Comparison of ENCODE assay signal across 27 cellular contexts in genomic region chr4:3498901-3499510, GRCh38. TPM values are rescaled to one million over a fixed set of nuclear protein-coding genes. Genes with fewer than 3 reads are reported as not detected.
DNase-seq lines count a peak whose midpoint lies in the region; ATAC-seq and TF ChIP-seq lines count a peak whose summit lies in the region.
"Had no signal": no experiment of that assay in that cellular context is flagged by ENCODE, and none has a peak within 500 bp of the region (broad histone marks: within the 10 kb centered on the region; RNA-seq: fewer than 3 reads in every experiment).

No MANE protein-coding gene starts in this region.

- H4K91ac ChIP-seq in neuronal stem cell (ENCODE audit: low read depth, low read length, poor library complexity) = no peak overlapping the region

- DNase-seq in NCI-H187 (lab: John Stamatoyannopoulos, UW) (peak; percentile 20 to 66), NCI-H187 treated with DMSO at 0.1 percent for 48 hours (lab: John Stamatoyannopoulos, UW) (no peak), Right ventricle myocardium inferior (ENCODE audit: missing footprints) (peak; percentile 46), left cardiac atrium (no peak), NCI-H146 (lab: John Stamatoyannopoulos, UW) (peak; percentile 80), neuronal stem cell (ENCODE audit: low spot score) (no peak), SW480 (ENCODE audit: low spot score) (no peak)
- DNase-seq in activated CD8-positive, alpha-beta T cell treated with anti-CD3 and anti-CD28 coated beads for 36 hours = no peak
- DNase-seq: 8988T; AML-193; C1 segment of cervical spinal cord; CD8-positive, alpha-beta T cell; GDM1; HCEC 1CT; NCI-H1105; NCI-H1930; NCI-H2171 treated with DMSO at 0.1 percent for 48 hours; NCI-H524; PC-3; SHP77 treated with DMSO at 0.1 percent for 48 hours; SW 1271; T-helper 2 cell had no signal

- H2AK5ac ChIP-seq in neuronal stem cell (ENCODE audit: low read depth, low read length) = peak overlapping the region; percentile 37

- H2BK15ac ChIP-seq in neuronal stem cell (ENCODE audit: low read length) = no peak overlapping the region

- peaks cover 14% of the 10 kb centered on the region for H3K79me1 ChIP-seq in neuronal stem cell (ENCODE audit: low read depth, low read length)

- no peak overlapping the region for H2BK5ac ChIP-seq in neuronal stem cell (ENCODE audit: low read length)

- no peaks in the 10 kb centered on the region for H3K9me3 ChIP-seq in neuronal stem cell (replicated peaks in 1 of 2; ENCODE audit: control insufficient read depth in 2 of 2, insufficient read depth in 1 of 2, low read depth in 1 of 2, low read length in 2 of 2)

- WGBS in neuronal stem cell (ENCODE audit: extremely low coverage in 2 of 2, insufficient read length in 2 of 2, insufficient replicate concordance in 1 of 2), 2 donors = no CpG with 5 or more reads among the region's 20 CpGs

- no peak overlapping the region for H2AFZ ChIP-seq in neuronal stem cell (ENCODE audit: low read length)
- H2AFZ ChIP-seq: GM23338 had no signal

- peaks cover 4% of the 10 kb centered on the region for H3K4me1 Mint-ChIP-seq in activated CD8-positive, alpha-beta T cell treated with anti-CD3 and anti-CD28 coated beads for 36 hours (ENCODE audit: low read depth)

- no peak overlapping the region for H3K18ac ChIP-seq in neuronal stem cell (ENCODE audit: low read length)

- peaks cover 1% of the 10 kb centered on the region for H3K27me3 Mint-ChIP-seq in activated CD8-positive, alpha-beta T cell treated with anti-CD3 and anti-CD28 coated beads for 36 hours

- peak overlapping the region; percentile 63 for H3K14ac ChIP-seq in neuronal stem cell (ENCODE audit: low read length)

- no peak overlapping the region for H3K4me3 Mint-ChIP-seq in activated CD8-positive, alpha-beta T cell treated with anti-CD3 and anti-CD28 coated beads for 36 hours
- H3K4me3 Mint-ChIP-seq: CD8-positive, alpha-beta T cell; GM23338 had no signal

- no peak overlapping the region for H3K4me3 ChIP-seq in neuronal stem cell (ENCODE audit: low read length in 2 of 2)
- H3K4me3 ChIP-seq: GM23338, SK-N-MC had no signal

- no peak overlapping the region for H3K27ac ChIP-seq in neuronal stem cell (replicated peaks; ENCODE audit: low read length)
- H3K27ac ChIP-seq: KMS-11, SK-N-MC had no signal

- no peak overlapping the region for H2BK120ac ChIP-seq in neuronal stem cell (ENCODE audit: low read depth, low read length)

- peaks cover 2% of the 10 kb centered on the region for H3K36me3 Mint-ChIP-seq in activated CD8-positive, alpha-beta T cell treated with anti-CD3 and anti-CD28 coated beads for 36 hours (ENCODE audit: low read depth)

- H3K9ac ChIP-seq in neuronal stem cell (ENCODE audit: low read depth, low read length, poor library complexity) = no peak overlapping the region
- H3K9ac ChIP-seq: KMS-11 had no signal

- peaks cover 9 to 11% of the 10 kb centered on the region in 2 donors for H3K4me1 ChIP-seq in neuronal stem cell (ENCODE audit: control insufficient read depth in 2 of 2, insufficient read depth in 1 of 2, low read depth in 1 of 2, low read length in 2 of 2)

- no peak overlapping the region for H3K27ac Mint-ChIP-seq in activated CD8-positive, alpha-beta T cell treated with anti-CD3 and anti-CD28 coated beads for 36 hours
- H3K27ac Mint-ChIP-seq: CD8-positive, alpha-beta T cell; GM23338 had no signal

- CTCF ChIA-PET in activated CD8-positive, alpha-beta T cell treated with anti-CD3 and anti-CD28 coated beads for 36 hours (lab: Charles Lee) = no interaction called here

- no peak overlapping the region for H3K4me2 ChIP-seq in neuronal stem cell (ENCODE audit: insufficient read depth, low read length, poor library complexity, severe bottlenecking)
- H3K4me2 ChIP-seq: GM23338, KMS-11 had no signal

- no peak overlapping the region for H3K4ac ChIP-seq in neuronal stem cell (ENCODE audit: low read length)

- POLR2A ChIA-PET in activated CD8-positive, alpha-beta T cell treated with anti-CD3 and anti-CD28 coated beads for 36 hours (lab: Charles Lee) = no interaction called here

- H2BK12ac ChIP-seq in neuronal stem cell (ENCODE audit: low read length) = no peak overlapping the region

- peak overlapping the region; percentile 80 for H3K23ac ChIP-seq in neuronal stem cell (ENCODE audit: low read depth, low read length, poor library complexity)

- ATAC-seq in Right ventricle myocardium inferior (no peak), left cardiac atrium (no peak)
- no peak for ATAC-seq in activated CD8-positive, alpha-beta T cell treated with anti-CD3 and anti-CD28 coated beads for 36 hours
- ATAC-seq: CD8-positive, alpha-beta T cell; PC-3 had no signal

- H4K8ac ChIP-seq in neuronal stem cell (ENCODE audit: low read depth, low read length) = no peak overlapping the region

- H3K36me3 ChIP-seq in neuronal stem cell (replicated peaks in 1 of 2; ENCODE audit: control insufficient read depth in 2 of 2, insufficient read depth in 2 of 2, low read length in 2 of 2) = peaks cover 11 to 25% of the 10 kb centered on the region in 2 donors

- no peaks in the 10 kb centered on the region for H3K27me3 ChIP-seq in neuronal stem cell (ENCODE audit: control insufficient read depth in 3 of 3, insufficient read depth in 3 of 3, low read depth in 1 of 3, low read length in 3 of 3)

- intact Hi-C loops in Right ventricle myocardium inferior (cut with DNase I) = no loop called here
- intact Hi-C loops in left cardiac atrium (cut with DNase I) = no loop called here
- intact Hi-C loops in activated CD8-positive, alpha-beta T cell treated with anti-CD3 and anti-CD28 coated beads for 36 hours (cut with micrococcal nuclease) = no loop called here

- no peak for TF ChIP-seq CTCF in activated CD8-positive, alpha-beta T cell treated with anti-CD3 and anti-CD28 coated beads for 36 hours (IDR thresholded peaks at IDR 0.05)

- no peaks in the 10 kb centered on the region for H3K9me3 Mint-ChIP-seq in activated CD8-positive, alpha-beta T cell treated with anti-CD3 and anti-CD28 coated beads for 36 hours
- H3K9me3 Mint-ChIP-seq: CD8-positive, alpha-beta T cell; GM23338 had no signal

RNA-seq across cellular contexts. Expression of gene LRPAP1, which starts 33.2 kb away (rescaled TPM):
- total RNA-seq in Right ventricle myocardium inferior (286 TPM), left cardiac atrium (100 to 1,000 TPM; 226 to 312 TPM)
- 56.9 TPM for polyA plus RNA-seq in neuronal stem cell (2013, experiment 1 of 2)
- polyA plus RNA-seq in neuronal stem cell (2013, experiment 2 of 2) = 58.7 TPM
- total RNA-seq in activated CD8-positive, alpha-beta T cell treated with anti-CD3 and anti-CD28 coated beads for 36 hours = 10 to 100 TPM; 46.0 to 49.8 TPM

RNA-seq across cellular contexts. Expression of gene DOK7, which starts 35.9 kb away (rescaled TPM):
- total RNA-seq in Right ventricle myocardium inferior (35.5 TPM), left cardiac atrium (10 to 100 TPM; 21.5 to 38.2 TPM)
- polyA plus RNA-seq in neuronal stem cell (2013, experiment 1 of 2) = 0.14 TPM
- polyA plus RNA-seq in neuronal stem cell (2013, experiment 2 of 2) = 0.11 TPM
- total RNA-seq in activated CD8-positive, alpha-beta T cell treated with anti-CD3 and anti-CD28 coated beads for 36 hours = not detected
- total RNA-seq: CD8-positive, alpha-beta T cell; HT1080; RPMI7951 had no signal

RNA-seq across cellular contexts. Expression of gene HGFAC, which starts 57.2 kb away (rescaled TPM):
- total RNA-seq in Right ventricle myocardium inferior (1.5 TPM), left cardiac atrium (under 1 TPM; 0.34 to 0.38 TPM)
- polyA plus RNA-seq in neuronal stem cell (2013, experiment 1 of 2) = 0.59 TPM
- 0.61 TPM for polyA plus RNA-seq in neuronal stem cell (2013, experiment 2 of 2)
- not detected for total RNA-seq in activated CD8-positive, alpha-beta T cell treated with anti-CD3 and anti-CD28 coated beads for 36 hours
- total RNA-seq: CD8-positive, alpha-beta T cell; HT1080; RPMI7951 had no signal
- polyA plus RNA-seq: GM23338 had no signal

Comparison
In these comparisons a context has a peak if more than half of its experiments do, and no peak if none do; other contexts are left out.
1. DNase-seq: peak in NCI-H187 (2 of 2), Right ventricle myocardium inferior (single experiment) and NCI-H146 (single experiment); none in NCI-H187 treated with DMSO at 0.1 percent for 48 hours (single experiment), left cardiac atrium (single experiment), neuronal stem cell (single experiment), SW480 (single experiment) and activated CD8-positive, alpha-beta T cell treated with anti-CD3 and anti-CD28 coated beads for 36 hours (single experiment).
2. RNA of gene DOK7, which starts 35.9 kb away (total RNA-seq): 21.5 to 38.2 TPM in left cardiac atrium and 35.5 TPM in Right ventricle myocardium inferior (single experiment); not detected in activated CD8-positive, alpha-beta T cell treated with anti-CD3 and anti-CD28 coated beads for 36 hours; every median in the first group is over 10 times any median in the second.